Comparison of ENCODE assay signal across 1 cellular context in the genomic region with DNA sequence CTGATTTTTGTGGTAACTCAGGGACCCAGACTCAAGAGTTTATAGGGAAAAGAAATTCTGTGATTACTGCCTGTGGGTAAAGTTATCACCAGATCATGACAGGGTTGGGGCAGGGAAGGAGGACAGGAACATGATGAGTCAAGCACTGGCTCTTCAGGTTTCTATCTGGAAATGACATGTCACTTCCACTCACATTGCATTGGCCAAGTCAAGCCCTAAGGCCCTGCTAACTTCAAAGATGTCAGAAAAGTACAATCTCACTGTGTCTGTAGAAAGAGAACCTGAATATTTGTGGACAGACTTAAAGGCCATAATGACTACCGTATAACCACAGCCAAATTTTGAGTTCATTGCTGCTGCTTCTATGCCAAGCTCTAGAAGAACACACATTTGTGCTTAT.
TF ChIP-seq lines count a peak whose summit lies in the region.

No MANE protein-coding gene starts in this region.

TF ChIP-seq in SK-N-SH, 30 proteins besides CTCF, POLR2A, EP300 and RAD21:
- TF ChIP-seq, protein P1, sequence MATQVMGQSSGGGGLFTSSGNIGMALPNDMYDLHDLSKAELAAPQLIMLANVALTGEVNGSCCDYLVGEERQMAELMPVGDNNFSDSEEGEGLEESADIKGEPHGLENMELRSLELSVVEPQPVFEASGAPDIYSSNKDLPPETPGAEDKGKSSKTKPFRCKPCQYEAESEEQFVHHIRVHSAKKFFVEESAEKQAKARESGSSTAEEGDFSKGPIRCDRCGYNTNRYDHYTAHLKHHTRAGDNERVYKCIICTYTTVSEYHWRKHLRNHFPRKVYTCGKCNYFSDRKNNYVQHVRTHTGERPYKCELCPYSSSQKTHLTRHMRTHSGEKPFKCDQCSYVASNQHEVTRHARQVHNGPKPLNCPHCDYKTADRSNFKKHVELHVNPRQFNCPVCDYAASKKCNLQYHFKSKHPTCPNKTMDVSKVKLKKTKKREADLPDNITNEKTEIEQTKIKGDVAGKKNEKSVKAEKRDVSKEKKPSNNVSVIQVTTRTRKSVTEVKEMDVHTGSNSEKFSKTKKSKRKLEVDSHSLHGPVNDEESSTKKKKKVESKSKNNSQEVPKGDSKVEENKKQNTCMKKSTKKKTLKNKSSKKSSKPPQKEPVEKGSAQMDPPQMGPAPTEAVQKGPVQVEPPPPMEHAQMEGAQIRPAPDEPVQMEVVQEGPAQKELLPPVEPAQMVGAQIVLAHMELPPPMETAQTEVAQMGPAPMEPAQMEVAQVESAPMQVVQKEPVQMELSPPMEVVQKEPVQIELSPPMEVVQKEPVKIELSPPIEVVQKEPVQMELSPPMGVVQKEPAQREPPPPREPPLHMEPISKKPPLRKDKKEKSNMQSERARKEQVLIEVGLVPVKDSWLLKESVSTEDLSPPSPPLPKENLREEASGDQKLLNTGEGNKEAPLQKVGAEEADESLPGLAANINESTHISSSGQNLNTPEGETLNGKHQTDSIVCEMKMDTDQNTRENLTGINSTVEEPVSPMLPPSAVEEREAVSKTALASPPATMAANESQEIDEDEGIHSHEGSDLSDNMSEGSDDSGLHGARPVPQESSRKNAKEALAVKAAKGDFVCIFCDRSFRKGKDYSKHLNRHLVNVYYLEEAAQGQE (IDR thresholded peaks at IDR 0.05; ENCODE audit: low read depth, low read length), result no peak
- TF ChIP-seq JUND (IDR thresholded peaks at IDR 0.05) (peak; percentile 46), SMC3 (IDR thresholded peaks at IDR 0.05; ENCODE audit: low read depth, low read length) (no peak), RXRA (IDR thresholded peaks at IDR 0.05; ENCODE audit: borderline replicate concordance, low read depth) (no peak), EZH2phosphoT487 (IDR thresholded peaks at IDR 0.05; ENCODE audit: borderline replicate concordance, low read depth) (no peak), NFIC (IDR thresholded peaks at IDR 0.05; ENCODE audit: borderline replicate concordance) (peak; percentile 18; the same call in 1 of the 2 replicates), FOXJ3 (CRISPR knock-in tag; IDR thresholded peaks at IDR 0.05) (no peak), ELF1 (IDR thresholded peaks at IDR 0.05) (no peak), TCF12 (IDR thresholded peaks at IDR 0.05) (peak; percentile 71), MEF2A (IDR thresholded peaks at IDR 0.05; ENCODE audit: borderline replicate concordance, low read depth) (no peak)
- TF ChIP-seq, protein P2, sequence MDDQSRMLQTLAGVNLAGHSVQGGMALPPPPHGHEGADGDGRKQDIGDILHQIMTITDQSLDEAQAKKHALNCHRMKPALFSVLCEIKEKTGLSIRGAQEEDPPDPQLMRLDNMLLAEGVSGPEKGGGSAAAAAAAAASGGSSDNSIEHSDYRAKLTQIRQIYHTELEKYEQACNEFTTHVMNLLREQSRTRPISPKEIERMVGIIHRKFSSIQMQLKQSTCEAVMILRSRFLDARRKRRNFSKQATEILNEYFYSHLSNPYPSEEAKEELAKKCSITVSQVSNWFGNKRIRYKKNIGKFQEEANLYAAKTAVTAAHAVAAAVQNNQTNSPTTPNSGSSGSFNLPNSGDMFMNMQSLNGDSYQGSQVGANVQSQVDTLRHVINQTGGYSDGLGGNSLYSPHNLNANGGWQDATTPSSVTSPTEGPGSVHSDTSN (IDR thresholded peaks at IDR 0.05), result peak; percentile 76
TF ChIP-seq in SK-N-SH: peak in this region for 4.
